In the genomic region with DNA sequence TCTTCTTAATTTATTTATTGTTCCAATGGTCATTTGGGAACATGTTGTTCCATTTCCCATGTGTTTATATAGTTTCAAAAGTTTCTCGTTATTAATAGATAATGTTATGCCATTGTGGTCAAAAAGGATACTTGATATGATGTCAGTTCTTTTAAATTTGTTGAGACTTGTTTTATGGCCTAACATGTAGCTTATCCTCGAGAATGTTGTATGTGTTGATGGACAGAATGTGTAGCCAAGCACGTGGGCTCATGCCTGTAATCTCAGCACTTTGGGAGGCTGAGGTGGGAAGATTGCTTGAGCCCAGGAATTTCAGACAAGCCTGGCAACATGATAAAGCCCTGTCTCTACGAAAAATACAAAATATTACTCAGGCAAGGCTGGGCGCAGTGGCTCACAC, we compare ENCODE assay signal across 26 cellular contexts.
"Had no signal": no experiment of that assay in that cellular context is flagged by ENCODE, and none has a peak within 500 bp of the region (broad histone marks: within the 10 kb centered on the region; RNA-seq: fewer than 3 reads in every experiment).

No MANE protein-coding gene starts in this region.

- H3K4me2 ChIP-seq: KMS-11 had no signal

- H3K4me3 ChIP-seq: K562, SJSA1, SK-N-MC had no signal

- DNase-seq: Kasumi-1, MV-4-11, NCI-H1048, NCI-H1105, NCI-H1417 treated with DMSO at 0.1 percent for 48 hours, NCI-H146, NCI-H1694 treated with DMSO at 0.1 percent for 48 hours, NCI-H1930, NCI-H2081, NCI-H2107, NCI-H2227 treated with DMSO at 0.1 percent for 48 hours, NCI-H446, NCI-H510A, NCI-H524 treated with DMSO at 0.1 percent for 48 hours, NCI-H69, NCI-H774, Right ventricle myocardium superior, RPMI8226, SIG-M5 had no signal

- H3K9ac ChIP-seq: KMS-11 had no signal

- FAIRE-seq: HTR-8/SVneo, K562, RCC 7860 had no signal

- H3K27ac ChIP-seq: HL-60, KMS-11, SJSA1, SK-N-MC had no signal

- H3K27me3 ChIP-seq: SJSA1 had no signal

- H3K9me3 ChIP-seq: SJSA1 had no signal

- ATAC-seq: K562 had no signal

- H3K36me3 ChIP-seq: SJSA1 had no signal

- H3K4me1 ChIP-seq: SJSA1 had no signal
